ENCODE assay signal across 19 cellular contexts in the genomic region with DNA sequence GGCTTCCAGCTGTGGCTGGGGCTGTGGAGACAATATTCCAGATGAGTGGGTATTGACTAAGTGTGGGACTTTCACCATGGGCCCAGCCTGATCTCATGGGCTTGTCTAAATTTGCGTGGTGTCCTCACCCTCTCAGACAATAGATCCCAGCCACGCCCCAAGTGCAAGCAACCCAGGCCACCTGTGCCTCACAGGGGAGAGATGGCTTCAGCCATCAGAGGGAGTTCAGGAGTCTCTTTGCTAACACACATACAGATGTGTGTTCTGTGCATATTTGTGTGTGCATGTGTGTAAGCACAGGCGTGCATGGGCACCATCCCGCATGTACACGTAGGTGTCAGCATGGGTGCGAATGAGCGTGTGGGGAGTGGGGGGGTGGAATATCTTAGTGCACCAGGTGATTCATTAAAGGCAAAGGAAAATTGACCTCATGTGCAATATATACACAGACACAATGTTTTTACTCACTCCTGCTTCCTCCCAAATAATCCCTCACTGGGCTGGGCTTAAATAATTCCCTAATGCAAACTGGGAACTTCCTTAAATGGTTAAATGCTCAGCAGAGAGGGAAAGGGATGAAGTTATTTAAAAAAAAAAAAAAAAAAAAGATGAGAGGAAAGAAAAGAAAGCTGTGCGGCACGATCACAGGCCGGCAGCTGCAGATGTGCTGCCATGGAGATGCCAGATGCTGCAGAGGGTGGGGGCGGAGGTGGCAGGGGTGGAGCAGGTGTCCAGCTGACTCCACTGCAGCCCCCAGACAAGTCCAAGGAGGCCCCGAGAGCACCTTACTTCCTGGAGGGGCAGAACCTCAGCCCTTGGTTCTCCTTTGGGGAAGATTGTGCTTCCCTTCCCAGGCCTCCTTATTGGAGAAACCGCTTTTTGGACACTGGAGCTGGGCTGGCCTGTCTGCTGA. TPM values are rescaled to one million over a fixed set of nuclear protein-coding genes. Genes with fewer than 3 reads are reported as not detected.
DNase-seq lines count a peak whose midpoint lies in the region; ATAC-seq and TF ChIP-seq lines count a peak whose summit lies in the region.
"Had no signal": no experiment of that assay in that cellular context is flagged by ENCODE, and none has a peak within 500 bp of the region (broad histone marks: within the 10 kb centered on the region; RNA-seq: fewer than 3 reads in every experiment).

No MANE protein-coding gene starts in this region.

- peak overlapping the region; percentile 27; the same call in 1 of the 2 replicates for H3K4me2 ChIP-seq in PC-3 (ENCODE audit: low read length)
- H3K4me2 ChIP-seq: A549 had no signal

- H3K27ac Mint-ChIP-seq in stimulated activated memory B cell treated with anti-CD40 and anti-IgM and Interleukin-4, amounts not matched to agents 10 μg/mL and 1 μg/mL and 100 μg/mL, for 72 hours: no peak overlapping the region

- H3K4me3 ChIP-seq in PC-3 (ENCODE audit: low read length) (no peak overlapping the region), thyroid gland (replicated peaks in 1 of 3) (no peak overlapping the region)
- H3K4me3 ChIP-seq: A549, coronary artery, right lobe of liver had no signal

- CTCF ChIA-PET in PC-3 (lab: Charles Lee): interaction anchor here (0.6 kb wide), 1 partner anchor 29 kb away, joined by 6 read pairs; no protein-coding TSS in a partner anchor

- POLR2A ChIA-PET in PC-3 (lab: Charles Lee; ENCODE audit: unreplicated experiment): no interaction called here

- no peak for TF ChIP-seq POLR2A in thyroid gland (IDR thresholded peaks at IDR 0.05)

- TF ChIP-seq CTCF in PC-3 (conservative IDR thresholded peaks at IDR 0.05; ENCODE audit: low read depth, low read length) (no peak), foreskin keratinocyte (conservative IDR thresholded peaks at IDR 0.05) (peak; percentile 21), thyroid gland (IDR thresholded peaks at IDR 0.05) (no peak)

- no peaks in the 10 kb centered on the region for H3K27me3 ChIP-seq in PC-3 (ENCODE audit: low read length)
- H3K27me3 ChIP-seq in foreskin keratinocyte: no peaks in the 10 kb centered on the region
- no peaks in the 10 kb centered on the region for H3K27me3 ChIP-seq in thyroid gland
- H3K27me3 ChIP-seq: right lobe of liver had no signal

- no peaks in the 10 kb centered on the region for H3K9me3 ChIP-seq in PC-3 (ENCODE audit: low read length)
- H3K9me3 ChIP-seq in thyroid gland: no peaks in the 10 kb centered on the region
- H3K9me3 ChIP-seq: A549, right lobe of liver had no signal

- peaks cover 5% of the 10 kb centered on the region for H3K4me1 Mint-ChIP-seq in stimulated activated memory B cell treated with anti-CD40 and anti-IgM and Interleukin-4, amounts not matched to agents 10 μg/mL and 1 μg/mL and 100 μg/mL, for 72 hours

- no peak overlapping the region for H3K9ac ChIP-seq in PC-3 (ENCODE audit: low read length)

- no peaks in the 10 kb centered on the region for H3K9me2 ChIP-seq in PC-3 (replicated peaks; ENCODE audit: low read length)

- H3F3A ChIP-seq in PC-3 (ENCODE audit: low read length, unreplicated experiment): no peaks in the 10 kb centered on the region

- H3K27ac ChIP-seq in PC-3 (ENCODE audit: low read length) (peak overlapping the region; percentile 47), foreskin keratinocyte (peak overlapping the region; percentile 91), thyroid gland (peak overlapping the region in 1 of 3 donors; percentile 5)
- H3K27ac ChIP-seq: right lobe of liver had no signal

- 88 to 89% methylated on average over 13 of the region's 13 CpGs for WGBS in thyroid gland, 2 donors

- H3K9me3 Mint-ChIP-seq in stimulated activated memory B cell treated with anti-CD40 and anti-IgM and Interleukin-4, amounts not matched to agents 10 μg/mL and 1 μg/mL and 100 μg/mL, for 72 hours: no peaks in the 10 kb centered on the region

- no peaks in the 10 kb centered on the region for H4K20me1 ChIP-seq in PC-3 (ENCODE audit: low read length)

- no peak overlapping the region; the same call in 1 of the 2 replicates for H2AFZ ChIP-seq in PC-3 (ENCODE audit: low read length)

- no peaks in the 10 kb centered on the region for H3K79me2 ChIP-seq in PC-3 (ENCODE audit: low read length)

- intact Hi-C loops in PC-3 (cut with micrococcal nuclease) (no loop called here), thyroid gland (cut with DNase I) (no loop called here)

- H3K36me3 Mint-ChIP-seq in stimulated activated memory B cell treated with anti-CD40 and anti-IgM and Interleukin-4, amounts not matched to agents 10 μg/mL and 1 μg/mL and 100 μg/mL, for 72 hours: peaks cover 5% of the 10 kb centered on the region
- H3K36me3 Mint-ChIP-seq: CD14-positive monocyte had no signal

- no TSS peak for BruUV-seq in PC-3 (replicated peaks; lab: Mats Ljungman, UMichigan)

- DNase-seq in NCI-H2107 treated with DMSO at 0.1 percent for 48 hours (lab: John Stamatoyannopoulos, UW; ENCODE audit: unreplicated experiment) (peak; percentile 13), NCI-H2107 (lab: John Stamatoyannopoulos, UW) (no peak), PC-3 (peak; percentile 46), foreskin keratinocyte (peak; percentile 77 to 81), NOMO-1 treated with DMSO at 0.1 percent for 48 hours (lab: John Stamatoyannopoulos, UW; ENCODE audit: unreplicated experiment) (no peak), thyroid gland (no peak)
- DNase-seq: activated gamma-delta T cell treated with Interleukin-2 at 50 U/mL for 16 hours; aorta; GOT3; head of caudate nucleus; nucleus accumbens; right lobe of liver; stimulated activated CD4-positive, alpha-beta T cell treated with anti-CD3 and anti-CD28 coated beads, Interleukin-4, amount 100 ng/mL, for 24 hours; trophoblast cell had no signal

- H3K36me3 ChIP-seq in PC-3 (ENCODE audit: low read depth, low read length) (no peaks in the 10 kb centered on the region), thyroid gland (no peaks in the 10 kb centered on the region)
- H3K36me3 ChIP-seq: right lobe of liver had no signal

- peak; percentile 48 for ATAC-seq in PC-3
- peak; percentile 60 for ATAC-seq in foreskin keratinocyte
- ATAC-seq in stimulated activated memory B cell treated with anti-CD40 and anti-IgM and Interleukin-4, amounts not matched to agents 10 μg/mL and 1 μg/mL and 100 μg/mL, for 72 hours: peak; percentile 21
- ATAC-seq in HG02885 (IDR thresholded peaks at IDR 0.05; ENCODE audit: poor library complexity, unreplicated experiment): no peak
- ATAC-seq: A549 had no signal

- no peak overlapping the region for H3K4me3 Mint-ChIP-seq in stimulated activated memory B cell treated with anti-CD40 and anti-IgM and Interleukin-4, amounts not matched to agents 10 μg/mL and 1 μg/mL and 100 μg/mL, for 72 hours
- H3K4me3 Mint-ChIP-seq: CD14-positive monocyte had no signal

- H3K4me1 ChIP-seq in PC-3 (ENCODE audit: insufficient read depth, low read length): peaks cover 23% of the 10 kb centered on the region
- H3K4me1 ChIP-seq in foreskin keratinocyte: peaks cover 3% of the 10 kb centered on the region
- H3K4me1 ChIP-seq in thyroid gland: peaks cover 0 to 13% of the 10 kb centered on the region in 2 donors
- H3K4me1 ChIP-seq: right lobe of liver had no signal

- H3K27me3 Mint-ChIP-seq in stimulated activated memory B cell treated with anti-CD40 and anti-IgM and Interleukin-4, amounts not matched to agents 10 μg/mL and 1 μg/mL and 100 μg/mL, for 72 hours: no peaks in the 10 kb centered on the region

RNA-seq across cellular contexts. Expression of a gene that starts 24.0 kb away (rescaled TPM):
- total RNA-seq in PC-3 (2014; rRNA removed) (83.1 and 109 TPM in 2 replicates), foreskin keratinocyte (18.7 and 20.3 TPM in 2 replicates), thyroid gland (100 to 1,000 TPM in 2 of 4 donors, 10 to 100 TPM in 2; 68.7 to 172 (median 97.3) TPM)
- polyA plus RNA-seq in foreskin keratinocyte: 14.5 and 16.4 TPM in 2 replicates

Comparison
In these comparisons a context has a peak if more than half of its experiments do, and no peak if none do; other contexts are left out.
1. DNase-seq: peak in NCI-H2107 treated with DMSO at 0.1 percent for 48 hours (single experiment), PC-3 (single experiment) and foreskin keratinocyte (2 of 2); none in NCI-H2107 (single experiment), NOMO-1 treated with DMSO at 0.1 percent for 48 hours (single experiment) and thyroid gland (0 of 2).